ENCODE assay signal across 1 cellular context in genomic region chr19:4112367-4112766, GRCh38.
TF ChIP-seq lines count a peak whose summit lies in the region.

No MANE protein-coding gene starts in this region.

TF ChIP-seq in GM12878, 131 proteins besides CTCF, POLR2A, EP300 and RAD21:
- TF ChIP-seq ZNF384 (IDR thresholded peaks at IDR 0.05; ENCODE audit: borderline replicate concordance, low read depth, low read length) (no peak), NR2C1 (IDR thresholded peaks at IDR 0.05) (no peak), ZBTB11 (CRISPR knock-in tag; IDR thresholded peaks at IDR 0.05) (no peak), ATF3 (IDR thresholded peaks at IDR 0.05; ENCODE audit: borderline replicate concordance, extremely low read depth, low read depth, low read length) (no peak), ATF7 (IDR thresholded peaks at IDR 0.05; ENCODE audit: low read depth) (no peak), PML (IDR thresholded peaks at IDR 0.05; ENCODE audit: low read length) (no peak), IKZF1 (conservative IDR thresholded peaks at IDR 0.05) (no peak), CHD1 (IDR thresholded peaks at IDR 0.05; ENCODE audit: low read depth, low read length) (no peak), SREBF1 (IDR thresholded peaks at IDR 0.05; ENCODE audit: low read length) (no peak), ZBTB4 (CRISPR knock-in tag; IDR thresholded peaks at IDR 0.05) (no peak), TCF12 (IDR thresholded peaks at IDR 0.05; ENCODE audit: low read depth, low read length) (no peak), USF2 (IDR thresholded peaks at IDR 0.05; ENCODE audit: borderline replicate concordance, low read depth, low read length) (no peak), SUPT20H (IDR thresholded peaks at IDR 0.05; ENCODE audit: borderline replicate concordance, control insufficient read depth, low read depth, low read length) (no peak), SRF (IDR thresholded peaks at IDR 0.05; ENCODE audit: low read depth in 2 of 2, low read length in 2 of 2) (no peak), IRF4 (IDR thresholded peaks at IDR 0.05; ENCODE audit: low read depth, low read length) (no peak), POU2F2 (IDR thresholded peaks at IDR 0.05; ENCODE audit: borderline replicate concordance, low read depth, low read length) (no peak), HDGF (IDR thresholded peaks at IDR 0.05) (no peak), TARDBP (IDR thresholded peaks at IDR 0.05; ENCODE audit: borderline replicate concordance) (no peak)
